ENCODE assay signal across 18 cellular contexts in genomic region chr13:26197298-26197697, GRCh38. TPM values are rescaled to one million over a fixed set of nuclear protein-coding genes. Genes with fewer than 3 reads are reported as not detected.
DNase-seq lines count a peak whose midpoint lies in the region; TF ChIP-seq lines count a peak whose summit lies in the region.
"Had no signal": no experiment of that assay in that cellular context is flagged by ENCODE, and none has a peak within 500 bp of the region (broad histone marks: within the 10 kb centered on the region; RNA-seq: fewer than 3 reads in every experiment).

No MANE protein-coding gene starts in this region.

- H3K4me1 ChIP-seq in breast epithelium (no peaks in the 10 kb centered on the region), liver (ENCODE audit: control insufficient read depth in 4 of 4, insufficient read depth in 4 of 4, low read length in 3 of 4) (peaks cover 0 to 7% (median 0%) of the 10 kb centered on the region in 4 donors)
- H3K4me1 ChIP-seq: A549 had no signal

- H3K36me3 ChIP-seq in breast epithelium = no peaks in the 10 kb centered on the region
- peaks cover 0 to 6% (median 0%) of the 10 kb centered on the region in 4 donors for H3K36me3 ChIP-seq in liver (ENCODE audit: control insufficient read depth in 4 of 4, insufficient read depth in 3 of 4, low read depth in 1 of 4, low read length in 3 of 4)

- H3K4me1 Mint-ChIP-seq in MCF 10A (ENCODE audit: insufficient read depth, unreplicated experiment) (no peaks in the 10 kb centered on the region), progenitor cell of endocrine pancreas (ENCODE audit: low read depth) (peaks cover 8% of the 10 kb centered on the region)
- H3K4me1 Mint-ChIP-seq: B cell had no signal

- no peak for TF ChIP-seq POLR2A in breast epithelium (IDR thresholded peaks at IDR 0.05)

- BruUV-seq in MCF 10A (replicated peaks; lab: Mats Ljungman, UMichigan) = no TSS peak

- H3K27ac Mint-ChIP-seq in MCF 10A (ENCODE audit: low read depth, unreplicated experiment) (peak overlapping the region; percentile 82), progenitor cell of endocrine pancreas (peak overlapping the region; percentile 30)
- H3K27ac Mint-ChIP-seq: B cell; CD4-positive, alpha-beta T cell; CD8-positive, alpha-beta T cell had no signal

- TF ChIP-seq CTCF in MCF 10A (IDR thresholded peaks at IDR 0.05; ENCODE audit: unreplicated experiment) (no peak), breast epithelium (IDR thresholded peaks at IDR 0.05) (no peak), liver (IDR thresholded peaks at IDR 0.05; ENCODE audit: low read depth, low read length, missing input control) (no peak), progenitor cell of endocrine pancreas (IDR thresholded peaks at IDR 0.05; ENCODE audit: unreplicated experiment) (no peak)

- DNase-seq in MCF 10A (ENCODE audit: unreplicated experiment) (no peak), breast epithelium (ENCODE audit: low spot score in 2 of 2) (no peak), progenitor cell of endocrine pancreas (ENCODE audit: low spot score, unreplicated experiment) (no peak), amniotic stem cell (lab: John Stamatoyannopoulos, UW) (no peak), GF-D8 (lab: John Stamatoyannopoulos, UW) (no peak)
- DNase-seq: AML-193; Caco-2; Calu3; CD4-positive, alpha-beta T cell; CD8-positive, alpha-beta T cell; DMS79 treated with DMSO at 0.1 percent for 48 hours had no signal

- H3K9me3 Mint-ChIP-seq in MCF 10A (ENCODE audit: unreplicated experiment) = peaks cover 14% of the 10 kb centered on the region
- H3K9me3 Mint-ChIP-seq in progenitor cell of endocrine pancreas (ENCODE audit: low read depth) = peaks cover 18% of the 10 kb centered on the region

- H3K27me3 Mint-ChIP-seq in MCF 10A (ENCODE audit: insufficient read depth, unreplicated experiment) (no peaks in the 10 kb centered on the region), progenitor cell of endocrine pancreas (no peaks in the 10 kb centered on the region)
- H3K27me3 Mint-ChIP-seq: B cell; CD4-positive, alpha-beta T cell had no signal

- H3K27ac ChIP-seq in breast epithelium (no peak overlapping the region), liver (ENCODE audit: low read depth in 1 of 2, low read length in 2 of 2) (no peak overlapping the region)
- H3K27ac ChIP-seq: 22Rv1; A549; BLaER1 treated with 17β-estradiol and CSF1 and Interleukin-3, amounts not matched to agents 10 nM and 100 nM; C4-2B had no signal

- CTCF ChIA-PET in MCF 10A (lab: Yijun Ruan, JAX) = interaction anchor here (1.0 to 1.4 kb wide), 2 partner anchors 9 to 13 kb away, joined by 3 to 4 read pairs; no protein-coding TSS in a partner anchor

- H3K4me3 ChIP-seq in breast epithelium = no peak overlapping the region
- H3K4me3 ChIP-seq in liver (ENCODE audit: low read depth in 1 of 3, low read length in 3 of 3) = no peak overlapping the region
- H3K4me3 ChIP-seq: A549; BLaER1 treated with 17β-estradiol and CSF1 and Interleukin-3, amounts not matched to agents 10 nM and 100 nM; GM12878 had no signal

- no peak overlapping the region for H3K4me3 Mint-ChIP-seq in MCF 10A (ENCODE audit: unreplicated experiment)
- no peak overlapping the region for H3K4me3 Mint-ChIP-seq in progenitor cell of endocrine pancreas (ENCODE audit: low read depth)
- H3K4me3 Mint-ChIP-seq: B cell; CD4-positive, alpha-beta T cell; CD8-positive, alpha-beta T cell had no signal

- no peaks in the 10 kb centered on the region for H3K27me3 ChIP-seq in breast epithelium
- no peaks in the 10 kb centered on the region for H3K27me3 ChIP-seq in liver (ENCODE audit: control insufficient read depth in 4 of 4, insufficient read depth in 4 of 4, low read length in 3 of 4)
- H3K27me3 ChIP-seq: BLaER1 treated with 17β-estradiol and CSF1 and Interleukin-3, amounts not matched to agents 10 nM and 100 nM had no signal

- H3K36me3 Mint-ChIP-seq in MCF 10A (ENCODE audit: insufficient read depth, unreplicated experiment) (no peaks in the 10 kb centered on the region), progenitor cell of endocrine pancreas (ENCODE audit: insufficient read depth) (peaks cover 8% of the 10 kb centered on the region)

- no peak overlapping the region for H3K9ac ChIP-seq in liver (ENCODE audit: low read depth in 1 of 2, low read length in 2 of 2)
- H3K9ac ChIP-seq: BLaER1 treated with 17β-estradiol and CSF1 and Interleukin-3, amounts not matched to agents 10 nM and 100 nM had no signal

- intact Hi-C loops in MCF 10A (cut with micrococcal nuclease) = no loop called here
- intact Hi-C loops in breast epithelium (cut with DNase I; ENCODE audit: low total_unique reads) = no loop called here

- POLR2A ChIA-PET in MCF 10A (lab: Yijun Ruan, JAX) = no interaction called here

- no peak for TF ChIP-seq RAD21 in liver (IDR thresholded peaks at IDR 0.05)

- H3K9me3 ChIP-seq in breast epithelium (peaks cover 9 to 11% of the 10 kb centered on the region in 2 donors), liver (ENCODE audit: control insufficient read depth in 4 of 4, low read length in 3 of 4) (peaks cover 0 to 3% (median 2%) of the 10 kb centered on the region in 4 donors)
- H3K9me3 ChIP-seq: A549 had no signal

TF ChIP-seq in liver, 16 proteins besides CTCF, POLR2A, EP300 and RAD21:
- TF ChIP-seq HNF4A (conservative IDR thresholded peaks at IDR 0.05) (peak; percentile 45 to 54), REST (IDR thresholded peaks at IDR 0.05) (no peak)

RNA-seq across cellular contexts. Expression of gene RNF6, which starts 24.8 kb away (rescaled TPM):
- total RNA-seq in MCF 10A (2022) = 81.9 and 86.7 TPM in 2 replicates
- 10 to 100 TPM; 21.0 to 31.5 (median 27.7) TPM for total RNA-seq in breast epithelium
- total RNA-seq in liver = 10 to 100 TPM; 21.2 to 21.9 TPM
- polyA plus RNA-seq in liver = 1 to 10 TPM; 8.1 to 8.4 TPM
- total RNA-seq in progenitor cell of endocrine pancreas = 22.5 and 24.0 TPM in 2 replicates

RNA-seq across cellular contexts. Expression of gene CDK8, which starts 56.6 kb away (rescaled TPM):
- 20.6 and 22.2 TPM in 2 replicates for total RNA-seq in MCF 10A (2022)
- 10 to 100 TPM; 13.3 to 15.4 (median 13.8) TPM for total RNA-seq in breast epithelium
- total RNA-seq in liver = 10 to 100 TPM in 1 of 2 donors, 1 to 10 TPM in 1; 7.6 to 10.8 TPM
- polyA plus RNA-seq in liver = 1 to 10 TPM; 3.3 to 5.9 TPM
- 26.9 and 31.7 TPM in 2 replicates for total RNA-seq in progenitor cell of endocrine pancreas
